29 cellular contexts compared by ENCODE assay signal in genomic region chr2:76280676-76281075, GRCh38.
"Had no signal": no experiment of that assay in that cellular context is flagged by ENCODE, and none has a peak within 500 bp of the region (broad histone marks: within the 10 kb centered on the region; RNA-seq: fewer than 3 reads in every experiment).

No MANE protein-coding gene starts in this region.

- H3K4me1 Mint-ChIP-seq: activated CD4-positive, alpha-beta T cell treated with anti-CD3 and anti-CD28 coated beads, Interleukin-2, amount 10 ng/mL, durations not matched to agents 24 days and 14 days; activated naive CD4-positive, alpha-beta T cell treated with anti-CD3 and anti-CD28 coated beads, Interleukin-2, amount 10 ng/mL, durations not matched to agents 7 days and 5 days; activated naive CD8-positive, alpha-beta T cell treated with anti-CD3 and anti-CD28 coated beads, Interleukin-2, amount 10 ng/mL, durations not matched to agents 7 days and 5 days; stimulated activated memory B cell treated with anti-CD40 and anti-IgM and Interleukin-4, amounts not matched to agents 10 μg/mL and 1 μg/mL and 100 μg/mL, for 72 hours; stimulated activated naive CD8-positive, alpha-beta T cell treated with anti-CD3 and anti-CD28 coated beads, Interleukin-15, amount 100 ng/mL, for 72 hours had no signal

- H3K36me3 Mint-ChIP-seq: activated CD4-positive, alpha-beta memory T cell treated with anti-CD3 and anti-CD28 coated beads for 36 hours; activated naive CD4-positive, alpha-beta T cell treated with anti-CD3 and anti-CD28 coated beads, Interleukin-2, amount 10 ng/mL, durations not matched to agents 7 days and 5 days; activated naive CD8-positive, alpha-beta T cell treated with anti-CD3 and anti-CD28 coated beads, Interleukin-2, amount 10 ng/mL, durations not matched to agents 7 days and 5 days; stimulated activated memory B cell treated with anti-CD40 and anti-IgM and Interleukin-4, amounts not matched to agents 10 μg/mL and 1 μg/mL and 100 μg/mL, for 72 hours had no signal

- H3K4me1 ChIP-seq: ascending aorta, esophagus squamous epithelium, heart right ventricle, left lung, right atrium auricular region, upper lobe of left lung, vagina had no signal

- H3K36me3 ChIP-seq: ascending aorta, esophagus squamous epithelium, heart right ventricle, left lung, right atrium auricular region, upper lobe of left lung, vagina had no signal

- H3K9me3 ChIP-seq: ascending aorta, esophagus squamous epithelium, heart right ventricle, left lung, right atrium auricular region, upper lobe of left lung, vagina had no signal

- H3K4me3 ChIP-seq: ascending aorta, esophagus squamous epithelium, heart right ventricle, left lung, lung, right atrium auricular region, smooth muscle cell, upper lobe of left lung, vagina had no signal

- H3K27ac ChIP-seq: ascending aorta, esophagus squamous epithelium, heart right ventricle, left lung, right atrium auricular region, upper lobe of left lung, vagina had no signal

- H3K27me3 ChIP-seq: ascending aorta, esophagus squamous epithelium, left lung, right atrium auricular region, upper lobe of left lung, vagina had no signal

- ATAC-seq: effector memory CD8-positive, alpha-beta T cell; heart right ventricle; left lung; stimulated activated memory B cell treated with anti-CD40 and anti-IgM and Interleukin-4, amounts not matched to agents 10 μg/mL and 1 μg/mL and 100 μg/mL, for 72 hours; stimulated activated naive CD8-positive, alpha-beta T cell treated with anti-CD3 and anti-CD28 coated beads, Interleukin-15, amount 100 ng/mL, for 72 hours had no signal

- H3K9me3 Mint-ChIP-seq: activated CD4-positive, alpha-beta T cell treated with anti-CD3 and anti-CD28 coated beads, Interleukin-2, amount 10 ng/mL, durations not matched to agents 24 days and 14 days; activated naive CD4-positive, alpha-beta T cell treated with anti-CD3 and anti-CD28 coated beads, Interleukin-2, amount 10 ng/mL, durations not matched to agents 7 days and 5 days; nephron had no signal

- H3K27me3 Mint-ChIP-seq: activated CD4-positive, alpha-beta memory T cell treated with anti-CD3 and anti-CD28 coated beads for 36 hours; activated CD4-positive, alpha-beta T cell treated with anti-CD3 and anti-CD28 coated beads, Interleukin-2, amount 10 ng/mL, durations not matched to agents 24 days and 14 days; activated naive CD4-positive, alpha-beta T cell treated with anti-CD3 and anti-CD28 coated beads, Interleukin-2, amount 10 ng/mL, durations not matched to agents 7 days and 5 days; activated naive CD8-positive, alpha-beta T cell treated with anti-CD3 and anti-CD28 coated beads, Interleukin-2, amount 10 ng/mL, durations not matched to agents 7 days and 5 days; activated T-cell treated with anti-CD3 and anti-CD28 coated beads, Interleukin-2, amount 50 U/mL, for 24 hours; effector memory CD8-positive, alpha-beta T cell; stimulated activated memory B cell treated with anti-CD40 and anti-IgM and Interleukin-4, amounts not matched to agents 10 μg/mL and 1 μg/mL and 100 μg/mL, for 72 hours; stimulated activated naive CD8-positive, alpha-beta T cell treated with anti-CD3 and anti-CD28 coated beads, Interleukin-15, amount 100 ng/mL, for 72 hours had no signal

- H3K4me2 ChIP-seq: smooth muscle cell had no signal

- H3K27ac Mint-ChIP-seq: activated CD4-positive, alpha-beta memory T cell treated with anti-CD3 and anti-CD28 coated beads for 36 hours; activated CD4-positive, alpha-beta T cell treated with anti-CD3 and anti-CD28 coated beads, Interleukin-2, amount 10 ng/mL, durations not matched to agents 24 days and 14 days; activated naive CD4-positive, alpha-beta T cell treated with anti-CD3 and anti-CD28 coated beads, Interleukin-2, amount 10 ng/mL, durations not matched to agents 7 days and 5 days; activated naive CD8-positive, alpha-beta T cell treated with anti-CD3 and anti-CD28 coated beads, Interleukin-2, amount 10 ng/mL, durations not matched to agents 7 days and 5 days; activated T-cell treated with anti-CD3 and anti-CD28 coated beads, Interleukin-2, amount 50 U/mL, for 24 hours; effector memory CD8-positive, alpha-beta T cell; stimulated activated memory B cell treated with anti-CD40 and anti-IgM and Interleukin-4, amounts not matched to agents 10 μg/mL and 1 μg/mL and 100 μg/mL, for 72 hours; stimulated activated naive CD8-positive, alpha-beta T cell treated with anti-CD3 and anti-CD28 coated beads, Interleukin-15, amount 100 ng/mL, for 72 hours had no signal

- DNase-seq: activated CD4-positive, alpha-beta memory T cell treated with anti-CD3 and anti-CD28 coated beads for 36 hours; activated CD4-positive, alpha-beta T cell treated with anti-CD3 and anti-CD28 coated beads, Interleukin-2, amount 10 ng/mL, durations not matched to agents 24 days and 14 days; activated CD4-positive, CD25-positive, alpha-beta regulatory T cell treated with anti-CD3 and anti-CD28 coated beads, Interleukin-2, amount 50 U/mL, for 72 hours; activated CD8-positive, alpha-beta memory T cell treated with anti-CD3 and anti-CD28 coated beads, Interleukin-2, amount 50 U/mL, for 48 hours; activated gamma-delta T cell; activated naive CD4-positive, alpha-beta T cell treated with anti-CD3 and anti-CD28 coated beads, Interleukin-2, amount 10 ng/mL, durations not matched to agents 7 days and 5 days; activated naive CD8-positive, alpha-beta T cell treated with anti-CD3 and anti-CD28 coated beads, Interleukin-2, amount 10 ng/mL, durations not matched to agents 7 days and 5 days; activated T-cell treated with anti-CD3 and anti-CD28 coated beads, Interleukin-2, amount 50 U/mL, for 24 hours; caudate nucleus; cortex of kidney; effector memory CD8-positive, alpha-beta T cell; esophagus squamous epithelium; foreskin melanocyte; heart right ventricle; kidney glomerular epithelial cell; left lung; stimulated activated CD4-positive, alpha-beta T cell treated with anti-CD3 and anti-CD28 coated beads, Interleukin-1b, Interleukin-23, amount 100 ng/mL, for 48 hours; stimulated activated CD4-positive, alpha-beta T cell treated with anti-CD3 and anti-CD28 coated beads, Interleukin-4, amount 100 ng/mL, for 4 hours; stimulated activated CD8-positive, alpha-beta memory T cell treated with anti-CD3 and anti-CD28 coated beads, Interleukin-4, amount 100 ng/mL, for 48 hours; stimulated activated naive CD8-positive, alpha-beta T cell treated with anti-CD3 and anti-CD28 coated beads, Interleukin-15, amount 100 ng/mL, for 72 hours; substantia nigra; upper lobe of left lung had no signal

- H3K4me3 Mint-ChIP-seq: activated CD4-positive, alpha-beta memory T cell treated with anti-CD3 and anti-CD28 coated beads for 36 hours; activated CD4-positive, alpha-beta T cell treated with anti-CD3 and anti-CD28 coated beads, Interleukin-2, amount 10 ng/mL, durations not matched to agents 24 days and 14 days; activated naive CD4-positive, alpha-beta T cell treated with anti-CD3 and anti-CD28 coated beads, Interleukin-2, amount 10 ng/mL, durations not matched to agents 7 days and 5 days; activated naive CD8-positive, alpha-beta T cell treated with anti-CD3 and anti-CD28 coated beads, Interleukin-2, amount 10 ng/mL, durations not matched to agents 7 days and 5 days; activated T-cell treated with anti-CD3 and anti-CD28 coated beads, Interleukin-2, amount 50 U/mL, for 24 hours; effector memory CD8-positive, alpha-beta T cell; nephron; stimulated activated memory B cell treated with anti-CD40 and anti-IgM and Interleukin-4, amounts not matched to agents 10 μg/mL and 1 μg/mL and 100 μg/mL, for 72 hours; stimulated activated naive CD8-positive, alpha-beta T cell treated with anti-CD3 and anti-CD28 coated beads, Interleukin-15, amount 100 ng/mL, for 72 hours had no signal
